ENCODE assay signal across 1 cellular context in the genomic region with DNA sequence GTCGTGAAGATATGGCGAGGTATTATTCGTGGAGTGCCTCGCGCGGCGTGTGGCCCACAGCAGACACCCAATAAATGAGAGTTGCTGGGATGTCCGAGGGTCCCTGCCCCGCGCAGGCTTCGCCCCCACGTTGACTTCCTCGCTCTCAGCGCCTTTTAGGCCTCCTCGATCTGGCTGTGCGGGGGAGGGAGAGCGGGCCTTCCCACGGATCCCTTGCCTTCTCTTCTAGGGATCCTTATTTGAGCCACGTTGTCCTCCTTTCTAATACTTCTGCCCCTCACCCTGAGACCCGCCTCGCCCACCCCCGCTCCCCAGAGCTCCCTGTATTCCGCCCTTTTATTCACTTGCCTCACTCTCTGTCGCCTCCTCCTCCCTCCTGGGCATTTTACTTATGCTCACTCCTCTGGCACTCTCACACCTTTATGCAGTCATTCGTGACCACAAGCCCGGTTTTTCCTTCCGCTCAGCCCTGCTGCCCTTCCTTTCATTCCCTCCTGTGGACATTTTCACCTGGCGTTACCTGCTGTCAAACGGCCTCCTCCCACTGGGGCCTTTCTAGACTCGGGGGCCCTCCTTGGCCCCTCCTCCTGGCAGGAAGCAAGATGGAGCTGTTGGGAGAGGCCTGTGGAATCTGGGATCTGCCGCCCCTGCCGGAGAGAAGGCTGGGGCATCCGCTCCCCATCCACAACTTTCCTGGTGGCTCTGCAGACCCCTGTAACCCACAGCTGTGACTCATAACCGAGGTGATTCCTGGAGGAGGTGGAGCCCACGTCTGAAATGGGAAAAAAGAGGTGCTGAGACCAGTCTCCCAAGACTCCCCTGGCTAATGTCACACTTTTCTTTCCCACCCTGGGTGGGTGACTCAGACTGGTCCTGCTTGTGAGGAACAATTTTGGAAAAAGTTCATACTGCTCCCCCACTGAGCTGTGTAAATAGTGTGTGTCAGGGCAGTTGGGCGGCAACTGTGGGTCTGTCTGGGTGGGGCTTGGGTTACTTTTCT.
TF ChIP-seq lines count a peak whose summit lies in the region.

No MANE protein-coding gene starts in this region.

TF ChIP-seq in GM23338, 12 proteins besides CTCF, POLR2A, EP300 and RAD21 (continued from another document):
- TF ChIP-seq, protein P1, sequence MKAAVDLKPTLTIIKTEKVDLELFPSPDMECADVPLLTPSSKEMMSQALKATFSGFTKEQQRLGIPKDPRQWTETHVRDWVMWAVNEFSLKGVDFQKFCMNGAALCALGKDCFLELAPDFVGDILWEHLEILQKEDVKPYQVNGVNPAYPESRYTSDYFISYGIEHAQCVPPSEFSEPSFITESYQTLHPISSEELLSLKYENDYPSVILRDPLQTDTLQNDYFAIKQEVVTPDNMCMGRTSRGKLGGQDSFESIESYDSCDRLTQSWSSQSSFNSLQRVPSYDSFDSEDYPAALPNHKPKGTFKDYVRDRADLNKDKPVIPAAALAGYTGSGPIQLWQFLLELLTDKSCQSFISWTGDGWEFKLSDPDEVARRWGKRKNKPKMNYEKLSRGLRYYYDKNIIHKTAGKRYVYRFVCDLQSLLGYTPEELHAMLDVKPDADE (IDR thresholded peaks at IDR 0.05): no peak
- TF ChIP-seq EZH2phosphoT487 (IDR thresholded peaks at IDR 0.05; ENCODE audit: unreplicated experiment): no peak
- no peak for TF ChIP-seq EZH2 (IDR thresholded peaks at IDR 0.05; ENCODE audit: low read depth, unreplicated experiment)
- TF ChIP-seq NANOG (IDR thresholded peaks at IDR 0.05; ENCODE audit: borderline replicate concordance): no peak
- no peak for TF ChIP-seq CREB1 (CRISPR knock-in tag; IDR thresholded peaks at IDR 0.05; ENCODE audit: low read depth)
- no peak; the same call in 1 of the 2 replicates for TF ChIP-seq POLR2AphosphoS5 (IDR thresholded peaks at IDR 0.05; ENCODE audit: low read depth)
- no peak for TF ChIP-seq ZNF331 (CRISPR knock-in tag; IDR thresholded peaks at IDR 0.05; ENCODE audit: low read depth)
- no peak for TF ChIP-seq STAT1 (IDR thresholded peaks at IDR 0.05; ENCODE audit: unreplicated experiment)
- TF ChIP-seq JUNB (IDR thresholded peaks at IDR 0.05; ENCODE audit: unreplicated experiment): no peak
- TF ChIP-seq, protein P2, sequence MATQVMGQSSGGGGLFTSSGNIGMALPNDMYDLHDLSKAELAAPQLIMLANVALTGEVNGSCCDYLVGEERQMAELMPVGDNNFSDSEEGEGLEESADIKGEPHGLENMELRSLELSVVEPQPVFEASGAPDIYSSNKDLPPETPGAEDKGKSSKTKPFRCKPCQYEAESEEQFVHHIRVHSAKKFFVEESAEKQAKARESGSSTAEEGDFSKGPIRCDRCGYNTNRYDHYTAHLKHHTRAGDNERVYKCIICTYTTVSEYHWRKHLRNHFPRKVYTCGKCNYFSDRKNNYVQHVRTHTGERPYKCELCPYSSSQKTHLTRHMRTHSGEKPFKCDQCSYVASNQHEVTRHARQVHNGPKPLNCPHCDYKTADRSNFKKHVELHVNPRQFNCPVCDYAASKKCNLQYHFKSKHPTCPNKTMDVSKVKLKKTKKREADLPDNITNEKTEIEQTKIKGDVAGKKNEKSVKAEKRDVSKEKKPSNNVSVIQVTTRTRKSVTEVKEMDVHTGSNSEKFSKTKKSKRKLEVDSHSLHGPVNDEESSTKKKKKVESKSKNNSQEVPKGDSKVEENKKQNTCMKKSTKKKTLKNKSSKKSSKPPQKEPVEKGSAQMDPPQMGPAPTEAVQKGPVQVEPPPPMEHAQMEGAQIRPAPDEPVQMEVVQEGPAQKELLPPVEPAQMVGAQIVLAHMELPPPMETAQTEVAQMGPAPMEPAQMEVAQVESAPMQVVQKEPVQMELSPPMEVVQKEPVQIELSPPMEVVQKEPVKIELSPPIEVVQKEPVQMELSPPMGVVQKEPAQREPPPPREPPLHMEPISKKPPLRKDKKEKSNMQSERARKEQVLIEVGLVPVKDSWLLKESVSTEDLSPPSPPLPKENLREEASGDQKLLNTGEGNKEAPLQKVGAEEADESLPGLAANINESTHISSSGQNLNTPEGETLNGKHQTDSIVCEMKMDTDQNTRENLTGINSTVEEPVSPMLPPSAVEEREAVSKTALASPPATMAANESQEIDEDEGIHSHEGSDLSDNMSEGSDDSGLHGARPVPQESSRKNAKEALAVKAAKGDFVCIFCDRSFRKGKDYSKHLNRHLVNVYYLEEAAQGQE (IDR thresholded peaks at IDR 0.05; ENCODE audit: unreplicated experiment): no peak
